In genomic region chr20:59015411-59015810, GRCh38 we compare ENCODE assay signal across 19 cellular contexts. TPM values are rescaled to one million over a fixed set of nuclear protein-coding genes. Genes with fewer than 3 reads are reported as not detected.
"Had no signal": no experiment of that assay in that cellular context is flagged by ENCODE, and none has a peak within 500 bp of the region (broad histone marks: within the 10 kb centered on the region; RNA-seq: fewer than 3 reads in every experiment).

No MANE protein-coding gene starts in this region.

- H3K36me3 Mint-ChIP-seq: activated CD4-positive, alpha-beta memory T cell treated with anti-CD3 and anti-CD28 coated beads for 36 hours had no signal

- H3K4me3 ChIP-seq: colonic mucosa, left ventricle myocardium inferior, skin epidermis, upper lobe of right lung had no signal

- H3K9ac ChIP-seq: parathyroid adenoma had no signal

- H3K9me3 ChIP-seq: colonic mucosa, left ventricle myocardium inferior, neutrophil, upper lobe of right lung had no signal

- H3K36me3 ChIP-seq: colonic mucosa, left ventricle myocardium inferior, neutrophil, upper lobe of right lung had no signal

- DNase-seq: activated effector memory CD4-positive, alpha-beta T cell treated with Interleukin-2 at 50 U/mL for 16 hours; activated naive CD4-positive, alpha-beta T cell treated with anti-CD3 and anti-CD28 coated beads, Interleukin-2, amount 50 U/mL, for 16 hours; activated T-cell treated with anti-CD3 and anti-CD28 coated beads, Interleukin-2, amount 50 U/mL, for 4 hours; colonic mucosa; left ventricle myocardium inferior; mesenchymal stem cell; stimulated activated CD4-positive, alpha-beta T cell treated with anti-CD3 and anti-CD28 coated beads, Interleukin-4, amount 100 ng/mL, for 24 hours; upper lobe of right lung had no signal

- H3K27me3 ChIP-seq: colonic mucosa, upper lobe of right lung had no signal

- H3K27ac ChIP-seq: colonic mucosa, neutrophil, parathyroid adenoma, upper lobe of right lung, VCaP had no signal

- ATAC-seq: activated T-cell treated with anti-CD3 and anti-CD28 coated beads, Interleukin-2, amount 50 U/mL, for 4 hours; esophagus mucosa; naive thymus-derived CD8-positive, alpha-beta T cell; upper lobe of right lung had no signal

- H3K27ac Mint-ChIP-seq: activated CD4-positive, alpha-beta memory T cell treated with anti-CD3 and anti-CD28 coated beads for 36 hours had no signal

- H3K4me3 Mint-ChIP-seq: activated CD4-positive, alpha-beta memory T cell treated with anti-CD3 and anti-CD28 coated beads for 36 hours; activated T-cell treated with anti-CD3 and anti-CD28 coated beads, Interleukin-2, amount 50 U/mL, for 4 hours; stimulated activated naive CD8-positive, alpha-beta T cell treated with anti-CD3 and anti-CD28 coated beads, Interleukin-15, Interleukin-2, amounts not matched to agents 100 ng/mL and 50 ng/mL, for 24 hours had no signal

- H3K9me3 Mint-ChIP-seq: activated CD4-positive, alpha-beta memory T cell treated with anti-CD3 and anti-CD28 coated beads for 36 hours; activated T-cell treated with anti-CD3 and anti-CD28 coated beads, Interleukin-2, amount 50 U/mL, for 4 hours; naive thymus-derived CD8-positive, alpha-beta T cell; stimulated activated naive CD8-positive, alpha-beta T cell treated with anti-CD3 and anti-CD28 coated beads, Interleukin-15, Interleukin-2, amounts not matched to agents 100 ng/mL and 50 ng/mL, for 24 hours had no signal

- H2AFZ ChIP-seq: parathyroid adenoma had no signal

- H3K4me1 ChIP-seq: colonic mucosa had no signal

RNA-seq across cellular contexts. Expression of gene TUBB1, which starts 3.8 kb away (rescaled TPM):
- total RNA-seq: activated CD4-positive, alpha-beta memory T cell treated with anti-CD3 and anti-CD28 coated beads for 36 hours; activated T-cell treated with anti-CD3 and anti-CD28 coated beads, Interleukin-2, amount 50 U/mL, for 4 hours; colonic mucosa; esophagus mucosa; kidney epithelial cell; naive thymus-derived CD8-positive, alpha-beta T cell; renal cortical epithelial cell; T-helper 1 cell treated with Interleukin-12 subunit alpha and Interleukin-12 subunit beta and Interleukin-4 antibody, amounts not matched to agents 30 ng/mL and 1 ng/mL, for 36 hours had no signal
